ENCODE assay signal across 16 cellular contexts in the genomic region with DNA sequence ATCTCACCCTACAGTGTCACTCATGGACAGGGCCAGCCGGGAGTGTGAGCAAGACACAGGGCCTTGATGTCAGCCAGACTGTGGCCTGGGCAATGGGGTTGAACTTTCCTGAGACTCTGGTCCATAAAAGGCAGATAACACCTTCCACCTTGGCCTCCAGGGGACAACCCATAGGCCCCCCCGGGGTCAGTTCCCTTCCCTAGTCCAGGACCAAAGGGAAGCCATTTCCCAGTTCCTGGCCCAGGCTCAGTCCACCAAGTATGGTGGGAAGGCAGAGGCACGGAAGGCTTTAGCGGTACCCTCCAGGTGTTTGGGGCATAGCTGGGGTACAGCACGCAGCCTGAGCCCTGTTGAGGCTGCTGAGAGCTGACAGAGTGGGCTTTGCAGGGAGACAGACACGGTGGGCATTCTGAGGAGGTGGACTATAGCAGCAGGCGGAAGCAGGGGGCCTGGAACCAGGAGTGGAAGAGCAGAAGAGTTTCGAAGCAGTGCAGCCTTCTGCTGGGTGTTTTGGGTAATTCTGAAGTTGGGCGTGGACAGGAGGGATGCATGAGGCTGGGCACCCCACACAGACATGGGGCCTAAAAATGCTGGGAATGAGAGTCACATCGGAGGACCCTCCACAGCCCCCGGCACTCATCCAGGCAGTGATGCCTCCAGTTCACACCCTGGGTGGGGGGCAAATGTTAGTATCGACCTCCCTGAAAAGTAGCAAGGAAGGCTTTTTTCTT. TPM values are rescaled to one million over a fixed set of nuclear protein-coding genes. Genes with fewer than 3 reads are reported as not detected.
DNase-seq lines count a peak whose midpoint lies in the region; ATAC-seq and TF ChIP-seq lines count a peak whose summit lies in the region.
"Had no signal": no experiment of that assay in that cellular context is flagged by ENCODE, and none has a peak within 500 bp of the region (broad histone marks: within the 10 kb centered on the region; RNA-seq: fewer than 3 reads in every experiment).

No MANE protein-coding gene starts in this region.

- ATAC-seq in psoas muscle: no peak
- ATAC-seq in HG03108 (IDR thresholded peaks at IDR 0.05; ENCODE audit: unreplicated experiment): no peak

- in situ Hi-C loops in KBM-7 (cut with MboI; ENCODE audit: low pct_unique_long_range_greater_than_20kb, low sequenced_read_pairs): no loop called here

- POLR2A ChIA-PET in CD8-positive, alpha-beta memory T cell (lab: Charles Lee): no interaction called here

- peak overlapping the region in 10 of 11 experiments; percentile 87 to 98 (median 90); a peak in 21 of 22 replicates for H3K4me2 ChIP-seq in BLaER1 treated with 17β-estradiol and CSF1 and Interleukin-3, amounts not matched to agents 10 nM and 100 nM

- H3K27me3 Mint-ChIP-seq in CD8-positive, alpha-beta memory T cell: peaks cover 2 to 3% of the 10 kb centered on the region in 2 donors

- no peaks in the 10 kb centered on the region for H3K4me1 Mint-ChIP-seq in CD8-positive, alpha-beta memory T cell

- CTCF ChIA-PET in CD8-positive, alpha-beta memory T cell (lab: Charles Lee): no interaction called here

- WGBS in esophagus squamous epithelium, 2 donors: 61 to 86% methylated on average over 10 of the region's 12 CpGs
- WGBS in psoas muscle, 3 donors: 73 to 92% (median 79%) methylated on average over 11 to 12 of the region's 12 CpGs

- no peaks in the 10 kb centered on the region for H3K9me3 Mint-ChIP-seq in CD8-positive, alpha-beta memory T cell

- intact Hi-C loops in esophagus squamous epithelium (cut with DNase I) (no loop called here), psoas muscle (cut with DNase I) (no loop called here)

- no peak overlapping the region for H3K4me3 ChIP-seq in BLaER1 treated with 17β-estradiol and CSF1 and Interleukin-3, amounts not matched to agents 10 nM and 100 nM
- no peak overlapping the region for H3K4me3 ChIP-seq in CD8-positive, alpha-beta memory T cell (ENCODE audit: low read length)
- H3K4me3 ChIP-seq in esophagus squamous epithelium (no peak overlapping the region), psoas muscle (no peak overlapping the region)
- H3K4me3 ChIP-seq: HAP-1, SK-N-MC had no signal

- no peak for DNase-seq in CD8-positive, alpha-beta memory T cell
- DNase-seq in esophagus squamous epithelium (lab: John Stamatoyannopoulos, UW): no peak
- DNase-seq in psoas muscle: no peak
- no peak for DNase-seq in dedifferentiated amniotic fluid mesenchymal stem cell (ENCODE audit: extremely low spot score)
- DNase-seq in NCI-H187 treated with DMSO at 0.1 percent for 48 hours (lab: John Stamatoyannopoulos, UW): no peak
- DNase-seq in KBM-7: no peak
- DNase-seq: BE2C, DMS 273 treated with DMSO at 0.1 percent for 48 hours, EL, NCI-H1436 treated with DMSO at 0.1 percent for 48 hours, NCI-H2081 treated with DMSO at 0.1 percent for 48 hours, NCI-H524 had no signal

- H3K9me3 ChIP-seq in BLaER1 treated with 17β-estradiol and CSF1 and Interleukin-3, amounts not matched to agents 10 nM and 100 nM (replicated peaks in 1 of 11): peaks cover 0 to 19% (median 10%) of the 10 kb centered on the region in 11 experiments; a peak in 10 of 22 replicates
- H3K9me3 ChIP-seq in CD8-positive, alpha-beta memory T cell (ENCODE audit: low read length): no peaks in the 10 kb centered on the region
- H3K9me3 ChIP-seq in esophagus squamous epithelium (no peaks in the 10 kb centered on the region), psoas muscle (no peaks in the 10 kb centered on the region)
- H3K9me3 ChIP-seq: BE2C, HAP-1 had no signal

- H3K27me3 ChIP-seq in BLaER1 treated with 17β-estradiol and CSF1 and Interleukin-3, amounts not matched to agents 10 nM and 100 nM: no peaks in the 10 kb centered on the region
- no peaks in the 10 kb centered on the region for H3K27me3 ChIP-seq in CD8-positive, alpha-beta memory T cell (ENCODE audit: insufficient read depth, low read length, poor library complexity, severe bottlenecking)
- H3K27me3 ChIP-seq in esophagus squamous epithelium: no peaks in the 10 kb centered on the region
- H3K27me3 ChIP-seq in psoas muscle (ENCODE audit: insufficient read depth in 3 of 3, low read length in 2 of 3): no peaks in the 10 kb centered on the region
- H3K27me3 ChIP-seq: BE2C had no signal

- no peak for TF ChIP-seq CTCF in esophagus squamous epithelium (IDR thresholded peaks at IDR 0.05)
- TF ChIP-seq CTCF in psoas muscle (IDR thresholded peaks at IDR 0.05): no peak

- TF ChIP-seq POLR2A in esophagus squamous epithelium (IDR thresholded peaks at IDR 0.05): no peak

- peak overlapping the region; percentile 53 to 100 (median 99); a peak in 21 of 22 replicates for H3K27ac ChIP-seq in BLaER1 treated with 17β-estradiol and CSF1 and Interleukin-3, amounts not matched to agents 10 nM and 100 nM
- H3K27ac ChIP-seq in CD8-positive, alpha-beta memory T cell (ENCODE audit: low read depth, low read length): peak overlapping the region; percentile 87
- peak overlapping the region in 3 of 4 donors; percentile 6 to 67 (median 34) for H3K27ac ChIP-seq in esophagus squamous epithelium
- peak overlapping the region; percentile 46 for H3K27ac ChIP-seq in psoas muscle
- H3K27ac ChIP-seq: SK-N-MC had no signal

- no peaks in the 10 kb centered on the region for H4K20me1 ChIP-seq in BLaER1 treated with 17β-estradiol and CSF1 and Interleukin-3, amounts not matched to agents 10 nM and 100 nM

- H3K4me1 ChIP-seq in BLaER1 treated with 17β-estradiol and CSF1 and Interleukin-3, amounts not matched to agents 10 nM and 100 nM: peaks cover 67 to 88% (median 83%) of the 10 kb centered on the region in 10 experiments
- no peaks in the 10 kb centered on the region for H3K4me1 ChIP-seq in CD8-positive, alpha-beta memory T cell (ENCODE audit: insufficient read depth, low read length)
- peaks cover 12 to 40% (median 22%) of the 10 kb centered on the region in 3 donors for H3K4me1 ChIP-seq in esophagus squamous epithelium
- peaks cover 45% of the 10 kb centered on the region for H3K4me1 ChIP-seq in psoas muscle
- H3K4me1 ChIP-seq: BE2C, HAP-1 had no signal

- H3K36me3 ChIP-seq in BLaER1 treated with 17β-estradiol and CSF1 and Interleukin-3, amounts not matched to agents 10 nM and 100 nM: 0 out of 22 replicates have a peak, but pooled peaks cover 0 to 4% (median 0%) of the 10 kb centered on the region in 11 experiments
- no peaks in the 10 kb centered on the region for H3K36me3 ChIP-seq in CD8-positive, alpha-beta memory T cell (ENCODE audit: insufficient read depth, low read length)
- H3K36me3 ChIP-seq in esophagus squamous epithelium (no peaks in the 10 kb centered on the region), psoas muscle (ENCODE audit: insufficient read depth in 1 of 2, low read depth in 1 of 2) (no peaks in the 10 kb centered on the region)
- H3K36me3 ChIP-seq: BE2C, HAP-1 had no signal

- H3K4me3 Mint-ChIP-seq in CD8-positive, alpha-beta memory T cell: no peak overlapping the region

- no peak overlapping the region for H3K27ac Mint-ChIP-seq in CD8-positive, alpha-beta memory T cell

- no peaks in the 10 kb centered on the region for H3K36me3 Mint-ChIP-seq in CD8-positive, alpha-beta memory T cell

- peak overlapping the region in 10 of 11 experiments; percentile 26 to 98 (median 94); a peak in 11 of 22 replicates for H3K9ac ChIP-seq in BLaER1 treated with 17β-estradiol and CSF1 and Interleukin-3, amounts not matched to agents 10 nM and 100 nM

RNA-seq across cellular contexts. Expression of a gene that starts 43.9 kb away (rescaled TPM):
- total RNA-seq in CD8-positive, alpha-beta memory T cell: under 1 TPM; 0.50 to 0.53 TPM
- polyA plus RNA-seq in CD8-positive, alpha-beta memory T cell: 0.02 TPM
- total RNA-seq in esophagus squamous epithelium (10 to 100 TPM in 2 of 4 donors, 1 to 10 TPM in 2; 4.5 to 22.9 (median 14.6) TPM), psoas muscle (10 to 100 TPM; 17.6 to 35.7 (median 34.6) TPM)
- polyA plus RNA-seq in psoas muscle: 10 to 100 TPM in 1 of 3 donors, 1 to 10 TPM in 2; 7.7 to 15.5 (median 9.5) TPM

Comparison
In these comparisons a context has a peak if more than half of its experiments do, and no peak if none do; other contexts are left out.
1. H3K27ac ChIP-seq: peak in every context shown above with its lines; median percentile 99 in BLaER1 treated with 17β-estradiol and CSF1 and Interleukin-3, amounts not matched to agents 10 nM and 100 nM; 87 in CD8-positive, alpha-beta memory T cell; 46 in psoas muscle; 34 in esophagus squamous epithelium.